Comparison of ENCODE assay signal across 8 cellular contexts in genomic region chr5:134003957-134004625, GRCh38. TPM values are rescaled to one million over a fixed set of nuclear protein-coding genes. Genes with fewer than 3 reads are reported as not detected.
DNase-seq lines count a peak whose midpoint lies in the region; ATAC-seq lines count a peak whose summit lies in the region.

No MANE protein-coding gene starts in this region.

- H3K27ac ChIP-seq in SJCRH30, result peak overlapping the region; percentile 85
- peak overlapping the region; percentile 95 for H3K27ac ChIP-seq in angular gyrus (ENCODE audit: low read depth, low read length)

- peak overlapping the region; percentile 99 for H3K4me3 ChIP-seq in SJCRH30

- intact Hi-C loops in sciatic nerve (cut with DNase I), result no loop called here

- no peaks in the 10 kb centered on the region for H3K27me3 ChIP-seq in SJCRH30

- ATAC-seq in HG02973 (IDR thresholded peaks at IDR 0.05; ENCODE audit: unreplicated experiment) (peak; percentile 28), sciatic nerve (peak; percentile 48)

- peaks cover 5% of the 10 kb centered on the region for H3K36me3 ChIP-seq in SJCRH30

- H3K4me1 ChIP-seq in SJCRH30, result peaks cover 19% of the 10 kb centered on the region

- DNase-seq in activated CD4-positive, alpha-beta T cell treated with anti-CD3 and anti-CD28 coated beads for 24 hours (ENCODE audit: low read depth in 2 of 2), result peak; percentile 19 to 30
- no peak for DNase-seq in activated CD4-positive, alpha-beta T cell treated with anti-CD3 and anti-CD28 coated beads for 1 hour
- DNase-seq in SJCRH30 (peak; percentile 36 to 55), hypothalamus (lab: John Stamatoyannopoulos, UW) (peak in 38 of 51 donors; percentile 23 to 83 (median 57)), sciatic nerve (ENCODE audit: low spot score) (peak; percentile 79), epidermal melanocyte (ENCODE audit: insufficient read length, low spot score) (no peak)

- H3K9me3 ChIP-seq in SJCRH30 (replicated peaks), result no peaks in the 10 kb centered on the region

RNA-seq across cellular contexts. Expression of gene VDAC1, which starts 0.7 kb away (rescaled TPM):
- 324 and 340 TPM in 2 replicates for total RNA-seq in SJCRH30 (2014; rRNA removed; shearing (Covaris generic))
- 69.5 TPM for total RNA-seq in sciatic nerve

RNA-seq across cellular contexts. Expression of gene C5orf15, which starts 35.7 kb away (rescaled TPM):
- 78.3 and 82.3 TPM in 2 replicates for total RNA-seq in SJCRH30 (2014; rRNA removed; shearing (Covaris generic))
- total RNA-seq in sciatic nerve, result 27.6 TPM

Comparison
In these comparisons a context has a peak if more than half of its experiments do, and no peak if none do; other contexts are left out.
1. DNase-seq: peak in activated CD4-positive, alpha-beta T cell treated with anti-CD3 and anti-CD28 coated beads for 24 hours (2 of 2), SJCRH30 (2 of 2), hypothalamus (38 of 51) and sciatic nerve (single experiment); none in activated CD4-positive, alpha-beta T cell treated with anti-CD3 and anti-CD28 coated beads for 1 hour (single experiment) and epidermal melanocyte (single experiment).